9 cellular contexts compared by ENCODE assay signal in genomic region chr6:108518714-108519576, GRCh38. TPM values are rescaled to one million over a fixed set of nuclear protein-coding genes. Genes with fewer than 3 reads are reported as not detected.
DNase-seq lines count a peak whose midpoint lies in the region; ATAC-seq and TF ChIP-seq lines count a peak whose summit lies in the region.
"Had no signal": no experiment of that assay in that cellular context is flagged by ENCODE, and none has a peak within 500 bp of the region (broad histone marks: within the 10 kb centered on the region; RNA-seq: fewer than 3 reads in every experiment).

No MANE protein-coding gene starts in this region.

- CTCF ChIA-PET in activated CD8-positive, alpha-beta T cell treated with anti-CD3 and anti-CD28 coated beads for 36 hours (lab: Charles Lee) = interaction anchor here (0.7 to 3.8 kb wide), 7 partner anchors 10 to 412 kb away, joined by 3 to 14 read pairs (median 3); no protein-coding TSS in a partner anchor

- no peak overlapping the region for H2BK5ac ChIP-seq in mesendoderm (ENCODE audit: low read length)

- no peak for ATAC-seq in activated CD8-positive, alpha-beta T cell treated with anti-CD3 and anti-CD28 coated beads for 36 hours
- no peak for ATAC-seq in HG02759 (IDR thresholded peaks at IDR 0.05; ENCODE audit: unreplicated experiment)

- intact Hi-C loops in activated CD8-positive, alpha-beta T cell treated with anti-CD3 and anti-CD28 coated beads for 36 hours (cut with micrococcal nuclease) = no loop called here

- WGBS in mesendoderm (ENCODE audit: extremely low coverage, insufficient coverage, low lambda C conversion rate) = no CpG with 5 or more reads among the region's 5 CpGs

- H3K4me2 ChIP-seq in mesendoderm (ENCODE audit: low read length) = no peak overlapping the region

- H3K27me3 Mint-ChIP-seq in activated CD8-positive, alpha-beta T cell treated with anti-CD3 and anti-CD28 coated beads for 36 hours = no peaks in the 10 kb centered on the region

- H3K79me2 ChIP-seq in mesendoderm (ENCODE audit: control insufficient read depth, insufficient read depth, low read length) = no peaks in the 10 kb centered on the region

- H3K4me1 ChIP-seq in mesendoderm (ENCODE audit: control insufficient read depth, low read depth, low read length) = no peaks in the 10 kb centered on the region

- no peak overlapping the region for H3K56ac ChIP-seq in mesendoderm (ENCODE audit: low read length)

- no peak overlapping the region for H3K9ac ChIP-seq in mesendoderm (ENCODE audit: low read length)

- no peak overlapping the region for H2BK15ac ChIP-seq in mesendoderm (replicated peaks; ENCODE audit: low read depth)

- H3K36me3 ChIP-seq in mesendoderm (ENCODE audit: control insufficient read depth, insufficient read depth, low read length) = no peaks in the 10 kb centered on the region

- H3K4me3 Mint-ChIP-seq in activated CD8-positive, alpha-beta T cell treated with anti-CD3 and anti-CD28 coated beads for 36 hours = no peak overlapping the region

- no peak overlapping the region for H3K23ac ChIP-seq in mesendoderm (ENCODE audit: low read length)

- no peak overlapping the region for H3K27ac ChIP-seq in mesendoderm (ENCODE audit: low read depth, low read length)
- H3K27ac ChIP-seq: dorsolateral prefrontal cortex had no signal

- POLR2A ChIA-PET in activated CD8-positive, alpha-beta T cell treated with anti-CD3 and anti-CD28 coated beads for 36 hours (lab: Charles Lee) = no interaction called here

- peak; percentile 34 for DNase-seq in GM03348 (ENCODE audit: low spot score)
- peak; percentile 38 for DNase-seq in LHCN-M2 (ENCODE audit: low read depth)
- DNase-seq in activated CD8-positive, alpha-beta T cell treated with anti-CD3 and anti-CD28 coated beads for 36 hours = peak; percentile 11
- peak; percentile 60 for DNase-seq in mesendoderm
- DNase-seq in activated CD4-positive, CD25-positive, alpha-beta regulatory T cell (lab: John Stamatoyannopoulos, UW) = no peak
- DNase-seq in 8988T = no peak
- DNase-seq: dorsolateral prefrontal cortex, NCI-H1092 treated with DMSO at 0.1 percent for 48 hours had no signal

- no peak overlapping the region for H2BK120ac ChIP-seq in mesendoderm (ENCODE audit: low read depth, low read length)

- peaks cover 2% of the 10 kb centered on the region for H3K36me3 Mint-ChIP-seq in activated CD8-positive, alpha-beta T cell treated with anti-CD3 and anti-CD28 coated beads for 36 hours (ENCODE audit: low read depth)

- TF ChIP-seq CTCF in activated CD8-positive, alpha-beta T cell treated with anti-CD3 and anti-CD28 coated beads for 36 hours (IDR thresholded peaks at IDR 0.05) = peak; percentile 44

- no peak overlapping the region for H3K27ac Mint-ChIP-seq in activated CD8-positive, alpha-beta T cell treated with anti-CD3 and anti-CD28 coated beads for 36 hours

- no peak overlapping the region for H3K4ac ChIP-seq in mesendoderm (ENCODE audit: low read depth, low read length)

- H4K8ac ChIP-seq in mesendoderm (ENCODE audit: low read depth, low read length) = no peak overlapping the region

- no peaks in the 10 kb centered on the region for H3K27me3 ChIP-seq in mesendoderm (ENCODE audit: insufficient read depth, low read length, poor library complexity)
- H3K27me3 ChIP-seq: dorsolateral prefrontal cortex had no signal

- H3K79me1 ChIP-seq in mesendoderm (ENCODE audit: low read length) = no peaks in the 10 kb centered on the region

- no peaks in the 10 kb centered on the region for H3K9me3 Mint-ChIP-seq in activated CD8-positive, alpha-beta T cell treated with anti-CD3 and anti-CD28 coated beads for 36 hours

- H3K4me3 ChIP-seq in mesendoderm (ENCODE audit: low read length) = no peak overlapping the region
- H3K4me3 ChIP-seq: dorsolateral prefrontal cortex had no signal

- H3K4me1 Mint-ChIP-seq in activated CD8-positive, alpha-beta T cell treated with anti-CD3 and anti-CD28 coated beads for 36 hours (ENCODE audit: low read depth) = no peaks in the 10 kb centered on the region

- H2AK5ac ChIP-seq in mesendoderm (ENCODE audit: low read length) = no peak overlapping the region

- no peak overlapping the region for H4K5ac ChIP-seq in mesendoderm (ENCODE audit: low read length)

- H3K18ac ChIP-seq in mesendoderm (ENCODE audit: low read length) = no peak overlapping the region

RNA-seq across cellular contexts. Expression of gene FOXO3, which starts 41.8 kb away (rescaled TPM):
- 41.0 and 58.8 TPM in 2 replicates for total RNA-seq in LHCN-M2 (2014; rRNA removed)
- 13.6 TPM for polyA plus RNA-seq in LHCN-M2 (2012)
- 1 to 10 TPM; 7.5 to 9.0 TPM for total RNA-seq in activated CD8-positive, alpha-beta T cell treated with anti-CD3 and anti-CD28 coated beads for 36 hours
- 14.4 TPM for polyA plus RNA-seq in mesendoderm (2013, experiment 1 of 2)
- polyA plus RNA-seq in mesendoderm (2013, experiment 2 of 2) = 14.2 TPM

Comparison
In these comparisons a context has a peak if more than half of its experiments do, and no peak if none do; other contexts are left out.
1. DNase-seq: peak in GM03348 (single experiment), LHCN-M2 (single experiment), activated CD8-positive, alpha-beta T cell treated with anti-CD3 and anti-CD28 coated beads for 36 hours (single experiment) and mesendoderm (single experiment); none in activated CD4-positive, CD25-positive, alpha-beta regulatory T cell (0 of 4) and 8988T (single experiment).